Comparison of ENCODE assay signal across 17 cellular contexts in genomic region chr6:167092672-167093339, GRCh38. TPM values are rescaled to one million over a fixed set of nuclear protein-coding genes. Genes with fewer than 3 reads are reported as not detected.
DNase-seq lines count a peak whose midpoint lies in the region; ATAC-seq, FAIRE-seq and TF ChIP-seq lines count a peak whose summit lies in the region.
"Had no signal": no experiment of that assay in that cellular context is flagged by ENCODE, and none has a peak within 500 bp of the region (broad histone marks: within the 10 kb centered on the region; RNA-seq: fewer than 3 reads in every experiment).

No MANE protein-coding gene starts in this region.

- intact Hi-C loops in naive thymus-derived CD4-positive, alpha-beta T cell (cut with micrococcal nuclease), result loop anchor here in 1 of 2 donors (5.0 kb wide), 1 partner anchor 46 kb away; no protein-coding TSS in a partner anchor

- H3K4me3 Mint-ChIP-seq in CD8-positive, alpha-beta memory T cell, result peak overlapping the region; percentile 81 to 94 (median 87)
- H3K4me3 Mint-ChIP-seq in naive thymus-derived CD4-positive, alpha-beta T cell, result peak overlapping the region; percentile 22 to 71 (median 42)

- DNase-seq in CD8-positive, alpha-beta memory T cell, result no peak
- DNase-seq in UCSD-AML1 (lab: John Stamatoyannopoulos, UW; ENCODE audit: unreplicated experiment), result peak; percentile 52
- no peak for DNase-seq in naive thymus-derived CD4-positive, alpha-beta T cell
- DNase-seq in small intestine, result no peak
- DNase-seq in glomerular visceral epithelial cell (ENCODE audit: extremely low spot score), result no peak
- DNase-seq in AG08395 (ENCODE audit: low spot score), result no peak
- DNase-seq: aorta, foreskin fibroblast, NCI-H1436 treated with DMSO at 0.1 percent for 48 hours, substantia nigra had no signal

- CTCF ChIA-PET in CD8-positive, alpha-beta memory T cell (lab: Charles Lee), result interaction anchor here (0.9 to 3.0 kb wide), 3 partner anchors 38 to 48 kb away, joined by 3 to 11 read pairs (median 5); no protein-coding TSS in a partner anchor
- CTCF ChIA-PET in naive thymus-derived CD4-positive, alpha-beta T cell (lab: Charles Lee), result no interaction called here

- H3K36me3 Mint-ChIP-seq in CD8-positive, alpha-beta memory T cell, result no peaks in the 10 kb centered on the region
- H3K36me3 Mint-ChIP-seq in naive thymus-derived CD4-positive, alpha-beta T cell, result no peaks in the 10 kb centered on the region

- peaks cover 50 to 59% (median 52%) of the 10 kb centered on the region in 3 donors for H3K4me1 Mint-ChIP-seq in CD8-positive, alpha-beta memory T cell
- peaks cover 25 to 52% (median 45%) of the 10 kb centered on the region in 7 donors for H3K4me1 Mint-ChIP-seq in naive thymus-derived CD4-positive, alpha-beta T cell

- no peaks in the 10 kb centered on the region for H3K36me3 ChIP-seq in CD8-positive, alpha-beta memory T cell (ENCODE audit: insufficient read depth, low read length)
- no peaks in the 10 kb centered on the region for H3K36me3 ChIP-seq in naive thymus-derived CD4-positive, alpha-beta T cell (ENCODE audit: control insufficient read depth in 2 of 3, insufficient read depth in 3 of 3, low read length in 3 of 3)
- H3K36me3 ChIP-seq in small intestine (ENCODE audit: control insufficient read depth in 2 of 2, insufficient read depth in 2 of 2, low read length in 2 of 2), result no peaks in the 10 kb centered on the region

- POLR2A ChIA-PET in CD8-positive, alpha-beta memory T cell (lab: Charles Lee), result interaction anchor here (1.1 to 1.4 kb wide), 2 partner anchors 16 to 36 kb away, joined by 3 to 5 read pairs; no protein-coding TSS in a partner anchor
- POLR2A ChIA-PET in naive thymus-derived CD4-positive, alpha-beta T cell (lab: Charles Lee), result interaction anchor here (1.1 kb wide), 1 partner anchor 27 kb away, joined by 3 read pairs; no protein-coding TSS in a partner anchor

- FAIRE-seq in small intestine (lab: Jason Lieb, UNC), result no peak
- FAIRE-seq: HepG2, TTC549 had no signal

- 70 to 86% (median 73%) methylated on average over 16 of the region's 16 CpGs for WGBS in small intestine, 3 donors

- H3K27me3 Mint-ChIP-seq in CD8-positive, alpha-beta memory T cell, result no peaks in the 10 kb centered on the region
- peaks cover 0 to 8% (median 0%) of the 10 kb centered on the region in 5 donors for H3K27me3 Mint-ChIP-seq in naive thymus-derived CD4-positive, alpha-beta T cell

- H3K9me3 ChIP-seq in CD8-positive, alpha-beta memory T cell (ENCODE audit: low read length), result no peaks in the 10 kb centered on the region
- no peaks in the 10 kb centered on the region for H3K9me3 ChIP-seq in naive thymus-derived CD4-positive, alpha-beta T cell (ENCODE audit: control insufficient read depth in 2 of 3, low read length in 3 of 3)
- H3K9me3 ChIP-seq in small intestine (ENCODE audit: control insufficient read depth, low read depth), result no peaks in the 10 kb centered on the region

- peak overlapping the region; percentile 93 to 99 (median 97) for H3K27ac Mint-ChIP-seq in CD8-positive, alpha-beta memory T cell
- peak overlapping the region in 2 of 9 donors; percentile 25 to 26 for H3K27ac Mint-ChIP-seq in naive thymus-derived CD4-positive, alpha-beta T cell

- no peaks in the 10 kb centered on the region for H3K27me3 ChIP-seq in CD8-positive, alpha-beta memory T cell (ENCODE audit: insufficient read depth, low read length, poor library complexity, severe bottlenecking)
- H3K27me3 ChIP-seq in naive thymus-derived CD4-positive, alpha-beta T cell (ENCODE audit: control insufficient read depth in 2 of 2, insufficient read depth in 2 of 2, low read length in 2 of 2), result no peaks in the 10 kb centered on the region
- no peaks in the 10 kb centered on the region for H3K27me3 ChIP-seq in small intestine (ENCODE audit: control insufficient read depth in 2 of 2, insufficient read depth in 2 of 2, low read length in 2 of 2)

- peaks cover 0 to 6% (median 3%) of the 10 kb centered on the region in 5 donors for H3K9me3 Mint-ChIP-seq in CD8-positive, alpha-beta memory T cell
- H3K9me3 Mint-ChIP-seq in naive thymus-derived CD4-positive, alpha-beta T cell, result peaks cover 0 to 18% (median 4%) of the 10 kb centered on the region in 11 donors

- peaks cover 43% of the 10 kb centered on the region for H3K4me1 ChIP-seq in CD8-positive, alpha-beta memory T cell (ENCODE audit: insufficient read depth, low read length)
- H3K4me1 ChIP-seq in naive thymus-derived CD4-positive, alpha-beta T cell (ENCODE audit: control insufficient read depth in 2 of 2, insufficient read depth in 2 of 2, low read length in 2 of 2), result peaks cover 32 to 38% of the 10 kb centered on the region in 2 donors
- peaks cover 0 to 2% of the 10 kb centered on the region in 2 donors for H3K4me1 ChIP-seq in small intestine (ENCODE audit: control insufficient read depth in 2 of 2, insufficient read depth in 1 of 2, low read depth in 1 of 2, low read length in 1 of 2)

- no peak overlapping the region for H3K27ac ChIP-seq in CD8-positive, alpha-beta memory T cell (ENCODE audit: low read depth, low read length)
- no peak overlapping the region for H3K27ac ChIP-seq in naive thymus-derived CD4-positive, alpha-beta T cell (ENCODE audit: low read depth, low read length)
- no peak overlapping the region for H3K27ac ChIP-seq in small intestine (ENCODE audit: low read depth in 1 of 2, low read length in 1 of 2)

- TF ChIP-seq POLR2A in GM19193 (IDR thresholded peaks at IDR 0.05; ENCODE audit: extremely low read depth, insufficient read depth, insufficient read length), result peak; percentile 6

- ATAC-seq in naive thymus-derived CD4-positive, alpha-beta T cell, result no peak
- no peak for ATAC-seq in HG03097 (IDR thresholded peaks at IDR 0.05; ENCODE audit: low FRiP score, unreplicated experiment)

- H3K4me3 ChIP-seq in CD8-positive, alpha-beta memory T cell (ENCODE audit: low read length), result no peak overlapping the region
- H3K4me3 ChIP-seq in naive thymus-derived CD4-positive, alpha-beta T cell (ENCODE audit: low read length), result no peak overlapping the region
- H3K4me3 ChIP-seq in small intestine (ENCODE audit: low read depth in 1 of 2, low read length in 2 of 2), result no peak overlapping the region

RNA-seq across cellular contexts. Expression of gene CCR6, which starts 30.1 kb away (rescaled TPM):
- 1 to 10 TPM; 3.5 to 3.9 TPM for total RNA-seq in CD8-positive, alpha-beta memory T cell
- polyA plus RNA-seq in CD8-positive, alpha-beta memory T cell, result 47.3 TPM
- total RNA-seq in naive thymus-derived CD4-positive, alpha-beta T cell, result 1 to 10 TPM in 1 of 5 experiments, under 1 TPM in 3, not detected in 1; 0.15 to 4.1 (median 0.48) TPM
- polyA plus RNA-seq in naive thymus-derived CD4-positive, alpha-beta T cell, result under 1 TPM; 0.38 to 0.93 TPM
- 1 to 10 TPM in 1 of 3 donors, under 1 TPM in 2; 0.54 to 1.2 (median 0.89) TPM for polyA plus RNA-seq in small intestine
- total RNA-seq: kidney epithelial cell, NCI-H460, sciatic nerve had no signal
- polyA plus RNA-seq: aorta had no signal

Comparison
In these comparisons a context has a peak if more than half of its experiments do, and no peak if none do; other contexts are left out.
1. RNA of gene CCR6, which starts 30.1 kb away (polyA plus RNA-seq): 47.3 TPM in CD8-positive, alpha-beta memory T cell (single experiment); 0.38 to 0.93 TPM in naive thymus-derived CD4-positive, alpha-beta T cell and 0.54 to 1.2 TPM in small intestine; every median in the first group is over 10 times any median in the second.